Comparison of ENCODE assay signal across 1 cellular context in genomic region chr20:3734111-3734843, GRCh38.
TF ChIP-seq lines count a peak whose summit lies in the region.

No MANE protein-coding gene starts in this region.

TF ChIP-seq in K562, 482 proteins besides CTCF, POLR2A, EP300 and RAD21:
- TF ChIP-seq ZFX (CRISPR knock-in tag; IDR thresholded peaks at IDR 0.05) (no peak), NFIC (IDR thresholded peaks at IDR 0.05) (0 out of 2 replicates have a peak, but pooled peaks have one; percentile 10)
